ENCODE assay signal across 19 cellular contexts in genomic region chr1:173150795-173151194, GRCh38. TPM values are rescaled to one million over a fixed set of nuclear protein-coding genes. Genes with fewer than 3 reads are reported as not detected.
A peak's percentile ranks its signal among the peaks of the same experiment; 100 is the strongest.
DNase-seq lines count a peak whose midpoint lies in the region; ATAC-seq and TF ChIP-seq lines count a peak whose summit lies in the region.
"Had no signal": no experiment of that assay in that cellular context is flagged by ENCODE, and none has a peak within 500 bp of the region (broad histone marks: within the 10 kb centered on the region; RNA-seq: fewer than 3 reads in every experiment).

No MANE protein-coding gene starts in this region.

- BruUV-seq in MCF 10A (replicated peaks; lab: Mats Ljungman, UMichigan) (no TSS peak), PC-3 (replicated peaks; lab: Mats Ljungman, UMichigan) (no TSS peak)

- H3K27me3 ChIP-seq in breast epithelium (no peaks in the 10 kb centered on the region), PC-3 (ENCODE audit: low read length) (no peaks in the 10 kb centered on the region), BE2C (no peaks in the 10 kb centered on the region)
- H3K27me3 ChIP-seq: BLaER1 treated with 17β-estradiol and CSF1 and Interleukin-3, amounts not matched to agents 10 nM and 100 nM had no signal

- H3K36me3 ChIP-seq in breast epithelium (no peaks in the 10 kb centered on the region), PC-3 (ENCODE audit: low read depth, low read length) (no peaks in the 10 kb centered on the region), BE2C (no peaks in the 10 kb centered on the region)
- H3K36me3 ChIP-seq: BLaER1 treated with 17β-estradiol and CSF1 and Interleukin-3, amounts not matched to agents 10 nM and 100 nM had no signal

- no peak overlapping the region for H3K27ac ChIP-seq in breast epithelium
- H3K27ac ChIP-seq in PC-3 (ENCODE audit: low read length), result no peak overlapping the region
- H3K27ac ChIP-seq: 22Rv1; BLaER1 treated with 17β-estradiol and CSF1 and Interleukin-3, amounts not matched to agents 10 nM and 100 nM had no signal

- TF ChIP-seq CTCF in MCF 10A (IDR thresholded peaks at IDR 0.05; ENCODE audit: unreplicated experiment) (no peak), breast epithelium (IDR thresholded peaks at IDR 0.05) (no peak), PC-3 (conservative IDR thresholded peaks at IDR 0.05; ENCODE audit: low read depth, low read length) (no peak), BE2C (IDR thresholded peaks at IDR 0.05; ENCODE audit: low read depth, low read length) (no peak)

- no peak overlapping the region for H3K27ac Mint-ChIP-seq in activated CD4-positive, alpha-beta T cell treated with anti-CD3 and anti-CD28 coated beads for 36 hours
- peak overlapping the region; percentile 80 for H3K27ac Mint-ChIP-seq in MCF 10A (ENCODE audit: low read depth, unreplicated experiment)
- H3K27ac Mint-ChIP-seq: B cell; CD4-positive, alpha-beta memory T cell; GM23338; H9 had no signal

- TF ChIP-seq POLR2A in breast epithelium (IDR thresholded peaks at IDR 0.05), result no peak

- no peak overlapping the region for H3K9ac ChIP-seq in PC-3 (ENCODE audit: low read length)
- H3K9ac ChIP-seq: BLaER1 treated with 17β-estradiol and CSF1 and Interleukin-3, amounts not matched to agents 10 nM and 100 nM had no signal

- peaks cover 13% of the 10 kb centered on the region for H3K9me3 Mint-ChIP-seq in activated CD4-positive, alpha-beta T cell treated with anti-CD3 and anti-CD28 coated beads for 36 hours (ENCODE audit: low read depth)
- peaks cover 18% of the 10 kb centered on the region for H3K9me3 Mint-ChIP-seq in MCF 10A (ENCODE audit: unreplicated experiment)

- CTCF ChIA-PET in activated CD4-positive, alpha-beta T cell treated with anti-CD3 and anti-CD28 coated beads for 36 hours (lab: Charles Lee), result no interaction called here
- CTCF ChIA-PET in MCF 10A (lab: Yijun Ruan, JAX) (interaction anchor here (0.7 to 1.4 kb wide), 2 partner anchors 51 to 610 kb away, joined by 4 to 6 read pairs; no protein-coding TSS in a partner anchor), PC-3 (lab: Charles Lee) (no interaction called here)

- no peak overlapping the region for H3K4me3 Mint-ChIP-seq in activated CD4-positive, alpha-beta T cell treated with anti-CD3 and anti-CD28 coated beads for 36 hours
- no peak overlapping the region for H3K4me3 Mint-ChIP-seq in MCF 10A (ENCODE audit: unreplicated experiment)
- H3K4me3 Mint-ChIP-seq: B cell; CD4-positive, alpha-beta memory T cell; GM23338; H9 had no signal

- H3K4me1 ChIP-seq in breast epithelium, result no peaks in the 10 kb centered on the region
- H3K4me1 ChIP-seq in PC-3 (ENCODE audit: insufficient read depth, low read length), result 0 out of 2 replicates have a peak, but pooled peaks cover 6% of the 10 kb centered on the region
- no peaks in the 10 kb centered on the region for H3K4me1 ChIP-seq in BE2C

- no peak overlapping the region for H3K4me2 ChIP-seq in PC-3 (ENCODE audit: low read length)
- H3K4me2 ChIP-seq: BLaER1 treated with 17β-estradiol and CSF1 and Interleukin-3, amounts not matched to agents 10 nM and 100 nM; GM23338 had no signal

- intact Hi-C loops in activated CD4-positive, alpha-beta T cell treated with anti-CD3 and anti-CD28 coated beads for 36 hours (cut with DNase I, micrococcal nuclease), result no loop called here
- intact Hi-C loops in MCF 10A (cut with micrococcal nuclease), result no loop called here
- intact Hi-C loops in breast epithelium (cut with DNase I; ENCODE audit: low total_unique reads), result no loop called here
- intact Hi-C loops in PC-3 (cut with micrococcal nuclease), result no loop called here

- H3F3A ChIP-seq in PC-3 (ENCODE audit: low read length, unreplicated experiment), result no peaks in the 10 kb centered on the region

- H3K9me3 ChIP-seq in breast epithelium (peaks cover 3 to 6% of the 10 kb centered on the region in 2 donors), PC-3 (ENCODE audit: low read length) (peaks cover 8% of the 10 kb centered on the region; the same call in 1 of the 2 replicates), BE2C (peaks cover 8% of the 10 kb centered on the region; the same call in 1 of the 2 replicates)

- POLR2A ChIA-PET in activated CD4-positive, alpha-beta T cell treated with anti-CD3 and anti-CD28 coated beads for 36 hours (lab: Charles Lee), result no interaction called here
- POLR2A ChIA-PET in MCF 10A (lab: Yijun Ruan, JAX), result interaction anchor here (0.8 to 2.8 kb wide), 5 partner anchors 10 to 40 kb away, joined by 3 to 11 read pairs (median 4); no protein-coding TSS in a partner anchor
- POLR2A ChIA-PET in PC-3 (lab: Charles Lee; ENCODE audit: unreplicated experiment), result no interaction called here

- 0 out of 2 replicates have a peak, but pooled peaks cover 6% of the 10 kb centered on the region for H3K9me2 ChIP-seq in PC-3 (replicated peaks; ENCODE audit: low read length)

- H4K20me1 ChIP-seq in PC-3 (ENCODE audit: low read length), result no peaks in the 10 kb centered on the region
- H4K20me1 ChIP-seq: BLaER1 treated with 17β-estradiol and CSF1 and Interleukin-3, amounts not matched to agents 10 nM and 100 nM had no signal

- H3K4me3 ChIP-seq in breast epithelium (no peak overlapping the region), PC-3 (ENCODE audit: low read length) (no peak overlapping the region), BE2C (ENCODE audit: low read depth, low read length) (no peak overlapping the region)
- H3K4me3 ChIP-seq: BLaER1 treated with 17β-estradiol and CSF1 and Interleukin-3, amounts not matched to agents 10 nM and 100 nM; GM23338 had no signal

- peaks cover 15% of the 10 kb centered on the region for H3K4me1 Mint-ChIP-seq in activated CD4-positive, alpha-beta T cell treated with anti-CD3 and anti-CD28 coated beads for 36 hours
- H3K4me1 Mint-ChIP-seq in MCF 10A (ENCODE audit: insufficient read depth, unreplicated experiment), result peaks cover 19% of the 10 kb centered on the region
- H3K4me1 Mint-ChIP-seq: B cell, GM23338, H9 had no signal

- peak; percentile 66 for ATAC-seq in activated CD4-positive, alpha-beta T cell treated with anti-CD3 and anti-CD28 coated beads for 36 hours
- ATAC-seq in PC-3, result peak; percentile 57
- ATAC-seq: GM23338, HCT116 had no signal

- peaks cover 4% of the 10 kb centered on the region for H3K27me3 Mint-ChIP-seq in activated CD4-positive, alpha-beta T cell treated with anti-CD3 and anti-CD28 coated beads for 36 hours
- H3K27me3 Mint-ChIP-seq in MCF 10A (ENCODE audit: insufficient read depth, unreplicated experiment), result no peaks in the 10 kb centered on the region

- no peak for DNase-seq in activated CD4-positive, alpha-beta T cell treated with anti-CD3 and anti-CD28 coated beads for 36 hours
- no peak for DNase-seq in activated CD4-positive, alpha-beta T cell treated with anti-CD3 and anti-CD28 coated beads, Interleukin-2, amount 50 U/mL, for 48 hours
- no peak for DNase-seq in MCF 10A (ENCODE audit: unreplicated experiment)
- no peak for DNase-seq in breast epithelium (ENCODE audit: low spot score in 2 of 2)
- DNase-seq in PC-3, result peak; percentile 28
- no peak for DNase-seq in NCI-H2171 treated with DMSO at 0.1 percent for 48 hours (lab: John Stamatoyannopoulos, UW)
- DNase-seq in BE2C, result no peak
- DNase-seq: Calu3; CD4-positive, alpha-beta memory T cell; COR-L47; DMS53; DMS79 treated with DMSO at 0.1 percent for 48 hours; GF-D8; H9 had no signal

- H2AFZ ChIP-seq in PC-3 (ENCODE audit: low read length), result no peak overlapping the region
- H2AFZ ChIP-seq: GM23338 had no signal

- H3K36me3 Mint-ChIP-seq in activated CD4-positive, alpha-beta T cell treated with anti-CD3 and anti-CD28 coated beads for 36 hours (ENCODE audit: low read depth), result peaks cover 5% of the 10 kb centered on the region
- peaks cover 4% of the 10 kb centered on the region for H3K36me3 Mint-ChIP-seq in MCF 10A (ENCODE audit: insufficient read depth, unreplicated experiment)

- no peaks in the 10 kb centered on the region for H3K79me2 ChIP-seq in PC-3 (ENCODE audit: low read length)

RNA-seq across cellular contexts. Expression of gene TNFSF4, which starts 56.3 kb away (rescaled TPM):
- total RNA-seq in activated CD4-positive, alpha-beta T cell treated with anti-CD3 and anti-CD28 coated beads for 36 hours, result under 1 TPM; 0.33 to 0.41 TPM
- total RNA-seq in MCF 10A (2022), result 0.23 and 0.74 TPM in 2 replicates
- 1 to 10 TPM in 1 of 3 donors, under 1 TPM in 2; 0.66 to 1.9 (median 0.73) TPM for total RNA-seq in breast epithelium
- total RNA-seq in PC-3 (2014; rRNA removed), result 0.17 and 0.18 TPM in 2 replicates
- polyA plus RNA-seq in BE2C (2012; ENCODE audit: insufficient read depth, insufficient read length, low read depth), result 0.54 TPM
